Comparison of ENCODE assay signal across 7 cellular contexts in genomic region chr6:9540534-9541126, GRCh38.
DNase-seq lines count a peak whose midpoint lies in the region; ATAC-seq and TF ChIP-seq lines count a peak whose summit lies in the region.

No MANE protein-coding gene starts in this region.

- H3K9ac ChIP-seq in MM.1S (ENCODE audit: low read length), result no peak overlapping the region

- no peaks in the 10 kb centered on the region for H3K36me3 ChIP-seq in MM.1S (replicated peaks; ENCODE audit: insufficient read depth, low read length)

- H3K9me3 ChIP-seq in MM.1S (replicated peaks; ENCODE audit: insufficient read depth, low read length), result no peaks in the 10 kb centered on the region

- TF ChIP-seq CTCF in GM20000 (IDR thresholded peaks at IDR 0.05; ENCODE audit: extremely low read depth, missing control alignments), result peak; percentile 45
- TF ChIP-seq CTCF in MM.1S (IDR thresholded peaks at IDR 0.05; ENCODE audit: low read length), result peak; percentile 69
- TF ChIP-seq CTCF in VCaP (conservative IDR thresholded peaks at IDR 0.05), result peak; percentile 64

- H3K27me3 ChIP-seq in MM.1S (replicated peaks; ENCODE audit: insufficient read depth, low read length), result no peaks in the 10 kb centered on the region

- no peak overlapping the region for H2AFZ ChIP-seq in MM.1S (ENCODE audit: low read length)

- no peaks in the 10 kb centered on the region for H3K79me2 ChIP-seq in MM.1S (ENCODE audit: low read length)

- no peaks in the 10 kb centered on the region for H3K4me1 ChIP-seq in MM.1S (ENCODE audit: low read length)

- no peak for ATAC-seq in HG03460 (IDR thresholded peaks at IDR 0.05; ENCODE audit: unreplicated experiment)

- no peaks in the 10 kb centered on the region for H4K20me1 ChIP-seq in MM.1S (ENCODE audit: insufficient read depth, low read length)

- H3F3A ChIP-seq in MM.1S (ENCODE audit: insufficient read depth, low read length), result no peaks in the 10 kb centered on the region

- H3K9me2 ChIP-seq in MM.1S (replicated peaks; ENCODE audit: insufficient read depth, low read length), result no peaks in the 10 kb centered on the region

- no peak overlapping the region for H3K4me3 ChIP-seq in MM.1S (ENCODE audit: low read length)

- no peak overlapping the region for H3K4me2 ChIP-seq in MM.1S (ENCODE audit: low read depth, low read length)

- DNase-seq in EL (peak; percentile 72), GM20000 (ENCODE audit: low spot score) (peak; percentile 41), MM.1S (peak; percentile 61), inferior parietal cortex (ENCODE audit: extremely low spot score) (peak; percentile 64), HK-2 (ENCODE audit: unreplicated experiment) (no peak)

- H3K27ac ChIP-seq in MM.1S (ENCODE audit: low read length) (no peak overlapping the region), VCaP (no peak overlapping the region)
